ENCODE assay signal across 1 cellular context in the genomic region with DNA sequence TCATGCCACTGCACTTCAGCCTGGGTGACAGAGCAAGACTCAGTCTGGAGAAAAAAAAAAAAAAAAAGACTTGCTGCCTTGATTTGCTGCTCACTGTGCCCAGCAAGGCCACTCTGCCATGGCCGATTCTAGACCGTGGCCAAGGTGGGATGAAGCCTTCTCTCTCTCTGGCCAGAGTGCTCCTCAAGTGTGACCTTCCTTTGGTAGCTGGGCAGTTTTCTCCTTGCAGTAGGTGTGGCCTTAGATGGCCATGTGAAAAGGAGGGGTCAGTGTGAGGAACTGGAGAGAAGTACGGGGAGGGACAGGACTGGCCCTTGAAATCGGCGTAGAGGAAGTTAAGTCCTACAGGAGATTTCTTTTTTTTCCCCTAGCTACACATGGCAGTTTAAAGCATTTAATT.
TF ChIP-seq lines count a peak whose summit lies in the region.

No MANE protein-coding gene starts in this region.

TF ChIP-seq in WTC11, 78 proteins besides CTCF, POLR2A, EP300 and RAD21 (continued from another document):
- TF ChIP-seq NFATC4 (CRISPR knock-in tag; IDR thresholded peaks at IDR 0.05) (no peak), ETV6 (CRISPR knock-in tag; IDR thresholded peaks at IDR 0.05) (no peak), ZNF671 (CRISPR knock-in tag; IDR thresholded peaks at IDR 0.05) (no peak), FOXJ3 (CRISPR knock-in tag; IDR thresholded peaks at IDR 0.05; ENCODE audit: borderline replicate concordance) (no peak), ZNF263 (CRISPR knock-in tag; IDR thresholded peaks at IDR 0.05; ENCODE audit: low read depth) (no peak)
